14 cellular contexts compared by ENCODE assay signal in genomic region chr17:59346876-59347407, GRCh38.
"Had no signal": no experiment of that assay in that cellular context is flagged by ENCODE, and none has a peak within 500 bp of the region (broad histone marks: within the 10 kb centered on the region; RNA-seq: fewer than 3 reads in every experiment).

No MANE protein-coding gene starts in this region.

- H3K36me3 ChIP-seq: spleen, uterus had no signal

- DNase-seq: activated CD4-positive, CD25-positive, alpha-beta regulatory T cell treated with anti-CD3 and anti-CD28 coated beads, Interleukin-2, amount 50 U/mL, for 72 hours; anterior cingulate cortex; erythroblast; heart right ventricle; naive thymus-derived CD4-positive, alpha-beta T cell; spleen; stimulated activated CD4-positive, alpha-beta T cell treated with anti-CD3 and anti-CD28 coated beads, Interleukin-1b, Interleukin-23, amount 100 ng/mL, for 48 hours; stomach; uterus had no signal

- H3K9me3 ChIP-seq: gastroesophageal sphincter, heart right ventricle, neutrophil, spleen, stomach, uterus had no signal

- H3K4me3 ChIP-seq: gastroesophageal sphincter, heart right ventricle, lung, spleen, stomach, uterus had no signal

- H3K4me3 Mint-ChIP-seq: activated T-helper 1 cell treated with anti-CD3 and anti-CD28 coated beads, Interleukin-12 subunit alpha, Interleukin-12 subunit beta, Interleukin-2, Interleukin-4 antibody, amounts not matched to agents 30 ng/mL and 10 ng/mL and 1 ng/mL, durations not matched to agents 14 hours and 24 hours and 36 hours; naive thymus-derived CD4-positive, alpha-beta T cell had no signal

- H3K27ac ChIP-seq: gastroesophageal sphincter, spleen, uterus had no signal

- H3K27ac Mint-ChIP-seq: activated T-helper 1 cell treated with anti-CD3 and anti-CD28 coated beads, Interleukin-12 subunit alpha, Interleukin-12 subunit beta, Interleukin-2, Interleukin-4 antibody, amounts not matched to agents 30 ng/mL and 10 ng/mL and 1 ng/mL, durations not matched to agents 14 hours and 24 hours and 36 hours had no signal

- H3K27me3 Mint-ChIP-seq: naive thymus-derived CD4-positive, alpha-beta T cell had no signal

- ATAC-seq: gastroesophageal sphincter; naive thymus-derived CD4-positive, alpha-beta T cell; sciatic nerve had no signal

- H3K27me3 ChIP-seq: gastroesophageal sphincter, heart right ventricle, neutrophil, spleen, stomach, uterus had no signal

- H3K9me3 Mint-ChIP-seq: activated T-helper 1 cell treated with anti-CD3 and anti-CD28 coated beads, Interleukin-12 subunit alpha, Interleukin-12 subunit beta, Interleukin-2, Interleukin-4 antibody, amounts not matched to agents 30 ng/mL and 10 ng/mL and 1 ng/mL, durations not matched to agents 14 hours and 24 hours and 36 hours; naive thymus-derived CD4-positive, alpha-beta T cell had no signal
